ENCODE assay signal across 8 cellular contexts in the genomic region with DNA sequence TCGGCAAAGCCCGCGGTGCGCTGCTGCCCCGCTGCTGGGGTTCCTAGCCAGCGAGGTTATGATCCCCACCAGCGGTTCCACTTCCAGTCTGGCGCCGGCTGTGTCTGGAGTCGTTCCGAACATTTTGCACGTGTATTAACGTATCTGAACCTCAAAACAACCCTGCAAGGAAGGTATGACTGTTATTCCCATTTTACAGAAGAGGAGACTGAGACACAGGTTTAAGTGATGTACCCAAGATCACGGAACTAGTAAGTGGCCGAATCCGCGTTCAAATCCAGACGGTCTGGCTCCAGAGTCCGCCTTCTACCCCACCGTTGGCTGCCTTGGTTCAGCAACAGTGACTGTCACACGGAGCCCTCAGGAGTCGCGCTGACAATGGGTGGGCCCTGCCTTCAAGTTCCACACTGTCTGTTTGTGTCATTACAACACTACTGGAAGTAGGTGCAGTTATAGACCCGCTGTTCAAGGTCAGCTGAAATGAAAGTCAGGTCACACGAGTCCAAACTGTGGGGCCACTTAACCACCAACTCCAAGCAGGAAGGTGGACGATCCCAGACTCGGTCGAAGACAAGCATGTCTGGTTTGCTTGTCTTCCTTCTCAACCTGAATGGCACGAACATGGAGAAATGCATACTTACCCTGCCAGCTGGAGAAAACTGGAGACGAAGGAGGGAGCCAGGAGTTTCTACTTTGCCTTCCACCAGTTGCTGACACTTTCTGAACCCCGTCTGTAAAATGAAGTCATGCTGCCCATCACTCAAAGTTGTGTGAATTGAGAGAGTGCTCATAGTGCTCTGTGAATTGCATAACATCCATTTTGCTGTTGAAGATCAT. TPM values are rescaled to one million over a fixed set of nuclear protein-coding genes. Genes with fewer than 3 reads are reported as not detected.
DNase-seq lines count a peak whose midpoint lies in the region; ATAC-seq, FAIRE-seq and TF ChIP-seq lines count a peak whose summit lies in the region.

No MANE protein-coding gene starts in this region.

- TF ChIP-seq POLR2A in GM12891 (IDR thresholded peaks at IDR 0.05; ENCODE audit: low read depth, low read length) (no peak), GM12892 (IDR thresholded peaks at IDR 0.05; ENCODE audit: low read depth, low read length) (no peak)

- H3K4me3 ChIP-seq in fibroblast of pulmonary artery (replicated peaks; ENCODE audit: low read depth, low read length) (peak overlapping the region; percentile 93), retinal pigment epithelial cell (ENCODE audit: low read length) (peak overlapping the region; percentile 42)

- FAIRE-seq in GM12891 (lab: Jason Lieb, UNC) (peak; percentile 23), GM12892 (lab: Jason Lieb, UNC) (no peak)

- ATAC-seq in SK-N-SH treated with all-trans-retinoic acid at 6 μM for 48 hours (no peak), omental fat pad (ENCODE audit: low FRiP score) (no peak), HG03097 (IDR thresholded peaks at IDR 0.05; ENCODE audit: low FRiP score, unreplicated experiment) (no peak)

- DNase-seq in GM12891 (ENCODE audit: insufficient read length, low spot score) = no peak
- no peak for DNase-seq in fibroblast of pulmonary artery (ENCODE audit: low read depth)
- no peak for DNase-seq in retinal pigment epithelial cell (ENCODE audit: low read depth)
- DNase-seq in omental fat pad (ENCODE audit: low spot score) = no peak
- no peak for DNase-seq in hepatic stellate cell (ENCODE audit: low spot score)
- DNase-seq in GM12892 (ENCODE audit: insufficient read length) = no peak

- TF ChIP-seq CTCF in fibroblast of pulmonary artery (IDR thresholded peaks at IDR 0.05; ENCODE audit: low read length, missing control alignments) (no peak), retinal pigment epithelial cell (conservative IDR thresholded peaks at IDR 0.05; ENCODE audit: low read depth, low read length) (no peak), omental fat pad (IDR thresholded peaks at IDR 0.05) (no peak)

TF ChIP-seq in GM12891, 5 proteins besides CTCF, POLR2A, EP300 and RAD21:
- TF ChIP-seq TAF1 (IDR thresholded peaks at IDR 0.05; ENCODE audit: low read depth, low read length) = no peak
- no peak for TF ChIP-seq PAX5 (IDR thresholded peaks at IDR 0.05; ENCODE audit: insufficient read depth, low read length, severe bottlenecking)
- TF ChIP-seq POLR2AphosphoS5 (IDR thresholded peaks at IDR 0.05; ENCODE audit: low read depth, low read length) = no peak
- TF ChIP-seq POU2F2 (IDR thresholded peaks at IDR 0.05; ENCODE audit: low read depth, low read length) = no peak
- no peak for TF ChIP-seq SPI1 (IDR thresholded peaks at IDR 0.05; ENCODE audit: low read depth, low read length)

TF ChIP-seq in SK-N-SH treated with all-trans-retinoic acid at 6 μM for 48 hours, 23 proteins besides CTCF, POLR2A, EP300 and RAD21:
- no peak for TF ChIP-seq OSR1 (CRISPR knock-in tag; IDR thresholded peaks at IDR 0.05)
- peak; percentile 90 for TF ChIP-seq ZFP3 (CRISPR knock-in tag; IDR thresholded peaks at IDR 0.05)
TF ChIP-seq in SK-N-SH treated with all-trans-retinoic acid at 6 μM for 48 hours: peak in this region for 1.

RNA-seq across cellular contexts. Expression of gene SRXN1, which starts 0.8 kb away (rescaled TPM):
- polyA plus RNA-seq in GM12891 (2012; ENCODE audit: low read depth, missing spikeins) = 3.7 TPM
- 10 to 100 TPM; 43.4 to 62.4 (median 48.5) TPM for total RNA-seq in omental fat pad
- 13.7 TPM for polyA plus RNA-seq in GM12892 (2012; ENCODE audit: missing spikeins)

RNA-seq across cellular contexts. Expression of gene SCRT2, which starts 21.8 kb away (rescaled TPM):
- polyA plus RNA-seq in GM12891 (2012; ENCODE audit: low read depth, missing spikeins) = not detected
- not detected for total RNA-seq in omental fat pad
- polyA plus RNA-seq in GM12892 (2012; ENCODE audit: missing spikeins) = not detected

RNA-seq across cellular contexts. Expression of gene TCF15, which starts 43.7 kb away (rescaled TPM):
- polyA plus RNA-seq in GM12891 (2012; ENCODE audit: low read depth, missing spikeins) = not detected
- total RNA-seq in omental fat pad = 10 to 100 TPM in 1 of 4 donors, 1 to 10 TPM in 3; 1.2 to 13.2 (median 2.6) TPM
- 0.17 TPM for polyA plus RNA-seq in GM12892 (2012; ENCODE audit: missing spikeins)
